Comparison of ENCODE assay signal across 9 cellular contexts in the genomic region with DNA sequence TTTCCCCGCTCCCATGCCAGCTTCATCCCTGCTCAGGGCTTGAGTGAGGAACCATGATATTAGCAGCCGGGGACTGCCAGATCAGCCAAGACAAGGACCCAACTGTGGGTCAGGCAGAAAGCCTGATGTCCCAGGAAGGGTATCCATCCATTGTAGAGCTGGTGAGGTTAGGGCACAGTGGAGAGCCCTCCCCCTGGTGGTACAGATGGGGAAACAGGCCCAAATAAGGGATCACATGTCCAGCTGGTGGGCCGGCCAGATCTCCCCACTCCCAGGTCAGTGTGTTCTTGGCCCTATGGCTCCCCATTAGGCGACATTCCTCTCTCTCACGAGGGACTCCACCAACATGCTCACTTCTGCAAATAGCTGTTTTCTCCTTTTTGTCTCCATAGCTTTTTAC. TPM values are rescaled to one million over a fixed set of nuclear protein-coding genes. Genes with fewer than 3 reads are reported as not detected.
DNase-seq lines count a peak whose midpoint lies in the region; ATAC-seq and TF ChIP-seq lines count a peak whose summit lies in the region.
"Had no signal": no experiment of that assay in that cellular context is flagged by ENCODE, and none has a peak within 500 bp of the region (broad histone marks: within the 10 kb centered on the region; RNA-seq: fewer than 3 reads in every experiment).

No MANE protein-coding gene starts in this region.

- H3K27ac Mint-ChIP-seq in Calu3 (ENCODE audit: unreplicated experiment) = no peak overlapping the region
- H3K27ac Mint-ChIP-seq in effector memory CD8-positive, alpha-beta T cell = no peak overlapping the region

- H3K4me1 Mint-ChIP-seq in Calu3 (ENCODE audit: low read depth, unreplicated experiment) = no peaks in the 10 kb centered on the region
- no peaks in the 10 kb centered on the region for H3K4me1 Mint-ChIP-seq in effector memory CD8-positive, alpha-beta T cell (ENCODE audit: low read depth in 2 of 2)

- intact Hi-C loops in Calu3 (cut with micrococcal nuclease; ENCODE audit: unreplicated experiment) = no loop called here
- intact Hi-C loops in right lobe of liver (cut with DNase I) = no loop called here

- TF ChIP-seq CTCF in Calu3 (IDR thresholded peaks at IDR 0.05; ENCODE audit: unreplicated experiment) = peak; percentile 38
- TF ChIP-seq CTCF in WI38 (IDR thresholded peaks at IDR 0.05; ENCODE audit: low read depth, low read length) = peak; percentile 68
- peak in 3 of 4 donors; percentile 39 to 48 (median 41) for TF ChIP-seq CTCF in right lobe of liver (IDR thresholded peaks at IDR 0.05)

- H3K4me1 ChIP-seq in right lobe of liver = no peaks in the 10 kb centered on the region

- H3K27me3 Mint-ChIP-seq in Calu3 (ENCODE audit: unreplicated experiment) = peaks cover 57% of the 10 kb centered on the region
- H3K27me3 Mint-ChIP-seq in effector memory CD8-positive, alpha-beta T cell = peaks cover 43 to 78% of the 10 kb centered on the region in 2 donors

- no peaks in the 10 kb centered on the region for H3K9me3 Mint-ChIP-seq in Calu3 (ENCODE audit: low read depth, unreplicated experiment)
- no peaks in the 10 kb centered on the region for H3K9me3 Mint-ChIP-seq in effector memory CD8-positive, alpha-beta T cell

- H3K27me3 ChIP-seq in right lobe of liver = no peaks in the 10 kb centered on the region
- H3K27me3 ChIP-seq: dorsolateral prefrontal cortex had no signal

- H3K27ac ChIP-seq in right lobe of liver = no peak overlapping the region

- H3K4me3 ChIP-seq in WI38 (ENCODE audit: low read depth, low read length) (no peak overlapping the region), right lobe of liver (no peak overlapping the region)
- H3K4me3 ChIP-seq: dorsolateral prefrontal cortex had no signal

- TF ChIP-seq POLR2A in right lobe of liver (IDR thresholded peaks at IDR 0.05) = no peak

- no peaks in the 10 kb centered on the region for H3K9me3 ChIP-seq in right lobe of liver

- BruUV-seq in Calu3 (replicated peaks; lab: Mats Ljungman, UMichigan) = no TSS peak

- no peaks in the 10 kb centered on the region for H3K36me3 Mint-ChIP-seq in Calu3 (ENCODE audit: insufficient read depth, unreplicated experiment)
- no peaks in the 10 kb centered on the region for H3K36me3 Mint-ChIP-seq in effector memory CD8-positive, alpha-beta T cell (ENCODE audit: insufficient read depth)

- DNase-seq in Calu3 (peak; percentile 48), right lobe of liver (no peak), dedifferentiated amniotic fluid mesenchymal stem cell (ENCODE audit: extremely low spot score) (no peak), amniotic stem cell (lab: John Stamatoyannopoulos, UW) (no peak), middle frontal gyrus (ENCODE audit: extremely low spot score, low spot score) (no peak)
- DNase-seq in effector memory CD8-positive, alpha-beta T cell = no peak
- DNase-seq: dorsolateral prefrontal cortex had no signal

- CTCF ChIA-PET in Calu3 (lab: Charles Lee) = interaction anchor here (0.8 to 0.9 kb wide), 2 partner anchors 176 to 261 kb away, joined by 3 read pairs; no protein-coding TSS in a partner anchor

- no peaks in the 10 kb centered on the region for H3K36me3 ChIP-seq in right lobe of liver

- ATAC-seq in HG03432 (IDR thresholded peaks at IDR 0.05; ENCODE audit: unreplicated experiment) (peak; percentile 42), right lobe of liver (peak; percentile 64 to 72 (median 68))
- ATAC-seq in effector memory CD8-positive, alpha-beta T cell (replicated peaks) = no peak

- 10% methylated on average over 2 of the region's 5 CpGs for WGBS in right lobe of liver (ENCODE audit: insufficient coverage, low coverage, low lambda C conversion rate, missing lambda C conversion rate)

- H3K4me3 Mint-ChIP-seq in Calu3 (ENCODE audit: low read depth, unreplicated experiment) = no peak overlapping the region
- no peak overlapping the region for H3K4me3 Mint-ChIP-seq in effector memory CD8-positive, alpha-beta T cell

RNA-seq across cellular contexts. Expression of a gene that starts 9.0 kb away (rescaled TPM):
- total RNA-seq in Calu3 (2022) = not detected in 2 replicates
- total RNA-seq in right lobe of liver = not detected

RNA-seq across cellular contexts. Expression of a gene that starts 14.3 kb away (rescaled TPM):
- total RNA-seq in Calu3 (2022) = not detected in 2 replicates
- not detected for total RNA-seq in right lobe of liver

RNA-seq across cellular contexts. Expression of a gene that starts 19.9 kb away (rescaled TPM):
- total RNA-seq in Calu3 (2022) (not detected in 2 replicates), right lobe of liver (10 to 100 TPM in 2 of 6 experiments, 1 to 10 TPM in 4; 6.8 to 19.5 (median 9.4) TPM)
